Comparison of ENCODE assay signal across 1 cellular context in the genomic region with DNA sequence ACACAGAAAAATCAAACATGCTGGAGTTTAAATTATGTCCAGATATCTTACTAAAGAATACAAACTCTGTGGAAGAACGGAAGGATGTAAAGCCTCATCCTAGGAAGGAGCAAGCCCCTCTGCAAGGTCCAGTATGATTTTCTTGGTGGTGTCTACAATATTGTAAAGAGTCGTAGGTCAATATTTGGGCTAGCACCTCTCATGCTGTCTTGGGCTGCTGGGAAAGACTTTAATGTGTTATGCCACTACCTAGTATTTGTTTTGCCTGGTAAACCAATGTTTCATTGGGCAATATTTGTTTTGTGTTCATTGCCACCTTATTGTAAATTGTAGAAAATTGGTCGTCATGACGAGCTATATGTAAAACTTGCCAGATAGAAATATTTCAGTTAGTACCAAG.
TF ChIP-seq lines count a peak whose summit lies in the region.

No MANE protein-coding gene starts in this region.

TF ChIP-seq in GM23338, 12 proteins besides CTCF, POLR2A, EP300 and RAD21 (continued from another document):
- TF ChIP-seq POLR2AphosphoS5 (IDR thresholded peaks at IDR 0.05; ENCODE audit: low read depth) (no peak), CREB1 (CRISPR knock-in tag; IDR thresholded peaks at IDR 0.05; ENCODE audit: low read depth) (no peak)
TF ChIP-seq in GM23338: peak in this region for 0.
